In genomic region chr5:173625686-173626500, GRCh38 we compare ENCODE assay signal across 9 cellular contexts. TPM values are rescaled to one million over a fixed set of nuclear protein-coding genes. Genes with fewer than 3 reads are reported as not detected.
DNase-seq lines count a peak whose midpoint lies in the region; ATAC-seq, FAIRE-seq and TF ChIP-seq lines count a peak whose summit lies in the region.
"Had no signal": no experiment of that assay in that cellular context is flagged by ENCODE, and none has a peak within 500 bp of the region (broad histone marks: within the 10 kb centered on the region; RNA-seq: fewer than 3 reads in every experiment).

No MANE protein-coding gene starts in this region.

- H3K9me3 ChIP-seq in PC-3 (ENCODE audit: low read length) (no peaks in the 10 kb centered on the region), kidney (ENCODE audit: control insufficient read depth in 1 of 2, low read length in 2 of 2) (no peaks in the 10 kb centered on the region)
- H3K9me3 ChIP-seq: uterus had no signal

- H3K27me3 ChIP-seq in PC-3 (ENCODE audit: low read length) = no peaks in the 10 kb centered on the region
- H3K27me3 ChIP-seq: uterus had no signal

- H3K9me2 ChIP-seq in PC-3 (replicated peaks; ENCODE audit: low read length) = no peaks in the 10 kb centered on the region

- H3K27ac ChIP-seq in PC-3 (ENCODE audit: low read length) = no peak overlapping the region
- H3K27ac ChIP-seq in kidney (ENCODE audit: low read depth in 2 of 2, low read length in 2 of 2) = peak overlapping the region in 1 of 2 donors; percentile 26
- H3K27ac ChIP-seq: uterus had no signal

- peak; percentile 45 for DNase-seq in GM10266 (ENCODE audit: extremely low spot score)
- peak; percentile 19 for DNase-seq in PC-3
- peak; percentile 33 for DNase-seq in kidney
- no peak for DNase-seq in G401 (ENCODE audit: low spot score)
- no peak for DNase-seq in stimulated activated CD4-positive, alpha-beta T cell treated with anti-CD3 and anti-CD28 coated beads, Interleukin-2, amount 100 ng/mL, for 24 hours
- no peak for DNase-seq in SIG-M5 treated with dmso at 0.1 percent for 504 hours (lab: John Stamatoyannopoulos, UW; ENCODE audit: unreplicated experiment)
- DNase-seq: uterus had no signal

- H2AFZ ChIP-seq in PC-3 (ENCODE audit: low read length) = no peak overlapping the region

- ATAC-seq in GM21723 (IDR thresholded peaks at IDR 0.05; ENCODE audit: unreplicated experiment) = peak; percentile 72
- ATAC-seq in PC-3 = peak; percentile 53
- ATAC-seq in activated CD4-positive, CD25-positive, alpha-beta regulatory T cell treated with anti-CD3 and anti-CD28 coated beads, Interleukin-2, amount 50 U/mL, for 24 hours = no peak

- FAIRE-seq in kidney (lab: Jason Lieb, UNC) = no peak

- H4K20me1 ChIP-seq in PC-3 (ENCODE audit: low read length) = no peaks in the 10 kb centered on the region

- H3K4me1 ChIP-seq in PC-3 (ENCODE audit: insufficient read depth, low read length) (peaks cover 10% of the 10 kb centered on the region; the same call in 1 of the 2 replicates), kidney (ENCODE audit: control insufficient read depth in 1 of 2, insufficient read depth in 1 of 2, low read depth in 1 of 2, low read length in 2 of 2) (peaks cover 14 to 25% of the 10 kb centered on the region in 2 donors)
- H3K4me1 ChIP-seq: uterus had no signal

- H3K4me2 ChIP-seq in PC-3 (ENCODE audit: low read length) = no peak overlapping the region

- intact Hi-C loops in PC-3 (cut with micrococcal nuclease) (loop anchor here (2.0 kb wide), 1 partner anchor 139 kb away; no protein-coding TSS in a partner anchor), kidney (cut with DNase I) (no loop called here)

- H3K79me2 ChIP-seq in PC-3 (ENCODE audit: low read length) = no peaks in the 10 kb centered on the region

- H3K36me3 ChIP-seq in PC-3 (ENCODE audit: low read depth, low read length) (no peaks in the 10 kb centered on the region), kidney (ENCODE audit: control insufficient read depth in 1 of 2, insufficient read depth in 2 of 2, low read length in 2 of 2) (no peaks in the 10 kb centered on the region)
- H3K36me3 ChIP-seq: uterus had no signal

- in situ Hi-C loops in G401 (cut with HindIII; ENCODE audit: low sequenced_read_pairs) = no loop called here

- POLR2A ChIA-PET in PC-3 (lab: Charles Lee; ENCODE audit: unreplicated experiment) = interaction anchor here (0.5 to 0.6 kb wide), 2 partner anchors 287 to 378 kb away, joined by 4 to 5 read pairs; no protein-coding TSS in a partner anchor

- H3F3A ChIP-seq in PC-3 (ENCODE audit: low read length, unreplicated experiment) = no peaks in the 10 kb centered on the region

- H3K4me3 ChIP-seq in PC-3 (ENCODE audit: low read length) (no peak overlapping the region), kidney (ENCODE audit: low read length in 2 of 2) (no peak overlapping the region)
- H3K4me3 ChIP-seq: uterus had no signal

- H3K9ac ChIP-seq in PC-3 (ENCODE audit: low read length) (no peak overlapping the region), kidney (ENCODE audit: low read length in 2 of 2) (no peak overlapping the region)

- BruUV-seq in PC-3 (replicated peaks; lab: Mats Ljungman, UMichigan) = no TSS peak

- CTCF ChIA-PET in PC-3 (lab: Charles Lee) = no interaction called here

- TF ChIP-seq CTCF in GM10266 (IDR thresholded peaks at IDR 0.05; ENCODE audit: control insufficient read depth, insufficient read depth, low read depth, missing control alignments) (peak; percentile 54), PC-3 (conservative IDR thresholded peaks at IDR 0.05; ENCODE audit: low read depth, low read length) (0 out of 2 replicates have a peak, but pooled peaks have one; percentile 12), kidney (IDR thresholded peaks at IDR 0.05; ENCODE audit: borderline replicate concordance, extremely low read depth, insufficient read depth) (no peak)

RNA-seq across cellular contexts. Expression of gene BOD1, which starts 9.4 kb away (rescaled TPM):
- total RNA-seq in PC-3 (2014; rRNA removed) = 153 and 160 TPM in 2 replicates
- total RNA-seq in kidney = 32.5 TPM
- 43.6 TPM for polyA plus RNA-seq in kidney (ENCODE audit: insufficient read depth, low read depth, low replicate concordance)
- total RNA-seq in G401 (2014; rRNA removed; shearing (Covaris generic)) = 85.4 and 98.6 TPM in 2 replicates

Comparison
In these comparisons a context has a peak if more than half of its experiments do, and no peak if none do; other contexts are left out.
1. DNase-seq: peak in GM10266 (single experiment), PC-3 (single experiment) and kidney (single experiment); none in G401 (single experiment), stimulated activated CD4-positive, alpha-beta T cell treated with anti-CD3 and anti-CD28 coated beads, Interleukin-2, amount 100 ng/mL, for 24 hours (0 of 2) and SIG-M5 treated with dmso at 0.1 percent for 504 hours (single experiment).
2. ATAC-seq: peak in GM21723 (single experiment) and PC-3 (single experiment); none in activated CD4-positive, CD25-positive, alpha-beta regulatory T cell treated with anti-CD3 and anti-CD28 coated beads, Interleukin-2, amount 50 U/mL, for 24 hours (0 of 2).